9 cellular contexts compared by ENCODE assay signal in genomic region chr5:172173771-172174170, GRCh38. TPM values are rescaled to one million over a fixed set of nuclear protein-coding genes. Genes with fewer than 3 reads are reported as not detected.
DNase-seq lines count a peak whose midpoint lies in the region; ATAC-seq, FAIRE-seq and TF ChIP-seq lines count a peak whose summit lies in the region.
"Had no signal": no experiment of that assay in that cellular context is flagged by ENCODE, and none has a peak within 500 bp of the region (broad histone marks: within the 10 kb centered on the region; RNA-seq: fewer than 3 reads in every experiment).

No MANE protein-coding gene starts in this region.

- no peaks in the 10 kb centered on the region for H3K9me3 Mint-ChIP-seq in activated T-cell treated with anti-CD3 and anti-CD28 coated beads, Interleukin-2, amount 50 U/mL, for 4 hours

- dilution Hi-C loops in keratinocyte (cut with MboI; ENCODE audit: extremely low pct_ligation_motif_present, low sequenced_read_pairs): no loop called here

- H3K4me3 Mint-ChIP-seq in activated T-cell treated with anti-CD3 and anti-CD28 coated beads, Interleukin-2, amount 50 U/mL, for 4 hours: peak overlapping the region; percentile 77

- peaks cover 30% of the 10 kb centered on the region for H4K20me1 ChIP-seq in keratinocyte (ENCODE audit: control insufficient read depth, extremely low read depth, insufficient read depth, low read length)

- H3K79me2 ChIP-seq in keratinocyte (ENCODE audit: control insufficient read depth, insufficient read depth, low read length): peaks cover 69% of the 10 kb centered on the region

- H3K4me2 ChIP-seq in keratinocyte (ENCODE audit: control insufficient read depth, extremely low read depth, insufficient read depth, low read depth, low read length): no peak overlapping the region

- H3K36me3 Mint-ChIP-seq in activated T-cell treated with anti-CD3 and anti-CD28 coated beads, Interleukin-2, amount 50 U/mL, for 4 hours (ENCODE audit: insufficient read depth): peaks cover 14% of the 10 kb centered on the region

- ATAC-seq in activated T-cell treated with anti-CD3 and anti-CD28 coated beads, Interleukin-2, amount 50 U/mL, for 4 hours: peak; percentile 36 to 48

- H3K4me1 Mint-ChIP-seq in activated T-cell treated with anti-CD3 and anti-CD28 coated beads, Interleukin-2, amount 50 U/mL, for 4 hours (ENCODE audit: low read depth): peaks cover 95% of the 10 kb centered on the region

- H3K36me3 ChIP-seq in keratinocyte (ENCODE audit: control insufficient read depth in 2 of 2, extremely low read depth in 1 of 2, insufficient read depth in 2 of 2, low read length in 2 of 2) (peaks cover 3 to 11% of the 10 kb centered on the region in 2 experiments), vagina (no peaks in the 10 kb centered on the region)

- no peak overlapping the region for H3K9ac ChIP-seq in keratinocyte (ENCODE audit: control insufficient read depth, extremely low read depth, insufficient read depth, low read length)

- peaks cover 6% of the 10 kb centered on the region for H3K9me1 ChIP-seq in keratinocyte (ENCODE audit: control insufficient read depth, extremely low read depth, insufficient read depth, low read length)

- H3K4me1 ChIP-seq in keratinocyte (ENCODE audit: control insufficient read depth, extremely low read depth, insufficient read depth, low read length): peaks cover 38% of the 10 kb centered on the region
- H3K4me1 ChIP-seq in vagina: peaks cover 22% of the 10 kb centered on the region

- peak; percentile 65 for DNase-seq in NOMO-1 treated with dmso at 0.1 percent for 144 hours (lab: John Stamatoyannopoulos, UW; ENCODE audit: unreplicated experiment)
- DNase-seq in activated T-cell treated with anti-CD3 and anti-CD28 coated beads, Interleukin-2, amount 50 U/mL, for 4 hours: peak; percentile 50
- peak; percentile 53 for DNase-seq in keratinocyte (ENCODE audit: low read depth, low spot score)
- no peak for DNase-seq in substantia nigra (lab: John Stamatoyannopoulos, UW)
- DNase-seq in vagina (ENCODE audit: extremely low spot score in 2 of 2): no peak
- DNase-seq in ureter (ENCODE audit: low spot score): no peak
- DNase-seq in NCI-H1930 (lab: John Stamatoyannopoulos, UW): no peak
- no peak for DNase-seq in NCI-H1436 (lab: John Stamatoyannopoulos, UW)

- intact Hi-C loops in vagina (cut with DNase I): no loop called here

- TF ChIP-seq CTCF in keratinocyte (optimal IDR thresholded peaks at IDR 0.05 in 1 of 3, IDR thresholded peaks at IDR 0.05 in 1 of 3, conservative IDR thresholded peaks at IDR 0.05 in 1 of 3; ENCODE audit: extremely low read depth in 1 of 3, insufficient read depth in 2 of 3, low read length in 3 of 3): no peak
- no peak for TF ChIP-seq CTCF in vagina (IDR thresholded peaks at IDR 0.05)

- no peak overlapping the region for H2AFZ ChIP-seq in keratinocyte (ENCODE audit: control insufficient read depth, low read length)

- H3K27me3 Mint-ChIP-seq in activated T-cell treated with anti-CD3 and anti-CD28 coated beads, Interleukin-2, amount 50 U/mL, for 4 hours (ENCODE audit: low read depth): no peaks in the 10 kb centered on the region

- no peak for TF ChIP-seq POLR2A in vagina (IDR thresholded peaks at IDR 0.05)

- peak; percentile 81 for FAIRE-seq in keratinocyte (lab: Jason Lieb, UNC)

- H3K9me3 ChIP-seq in keratinocyte (ENCODE audit: control insufficient read depth, low read depth, low read length): no peaks in the 10 kb centered on the region
- no peaks in the 10 kb centered on the region for H3K9me3 ChIP-seq in vagina

- H3K27me3 ChIP-seq in keratinocyte (ENCODE audit: control insufficient read depth, extremely low read depth, insufficient read depth, low read length) (no peaks in the 10 kb centered on the region), vagina (no peaks in the 10 kb centered on the region)

- H3K27ac ChIP-seq in keratinocyte (ENCODE audit: control insufficient read depth, insufficient read depth, low read length) (peak overlapping the region; percentile 23), substantia nigra (ENCODE audit: low read depth, low read length, poor library complexity, severe bottlenecking) (peak overlapping the region; percentile 56), vagina (no peak overlapping the region)

- H3K4me3 ChIP-seq in keratinocyte (ENCODE audit: control insufficient read depth in 2 of 3, extremely low read depth in 1 of 3, insufficient read depth in 2 of 3, low read depth in 1 of 3, low read length in 3 of 3) (no peak overlapping the region), vagina (no peak overlapping the region)

RNA-seq across cellular contexts. Expression of gene STK10, which starts 14.3 kb away (rescaled TPM):
- 10 to 100 TPM; 62.1 to 79.0 (median 72.6) TPM for total RNA-seq in activated T-cell treated with anti-CD3 and anti-CD28 coated beads, Interleukin-2, amount 50 U/mL, for 4 hours
- polyA plus RNA-seq in keratinocyte: 13.3 to 22.7 TPM (median 19.8 TPM) in 3 replicates
- 15.0 TPM for polyA plus RNA-seq in keratinocyte (2011; ENCODE audit: low read depth)
- polyA plus RNA-seq in keratinocyte (2011; cell fraction: cytosol; rRNA removed): 13.2 and 18.0 TPM in 2 replicates
- polyA plus RNA-seq in keratinocyte (2011; cell fraction: nucleus; rRNA removed): 54.7 and 65.4 TPM in 2 replicates
- polyA plus RNA-seq in keratinocyte (2012; ENCODE audit: low replicate concordance): 15.3 and 32.5 TPM in 2 replicates
- polyA minus RNA-seq in keratinocyte: 28.7 to 110 TPM (median 46.6 TPM) in 3 replicates
- 36.4 TPM for polyA minus RNA-seq in keratinocyte (2011; cell fraction: cytosol; rRNA and poly(A)+ RNA removed)
- 47.3 and 72.0 TPM in 2 replicates for polyA minus RNA-seq in keratinocyte (2011; cell fraction: nucleus; rRNA and poly(A)+ RNA removed)
- 33.9 TPM for total RNA-seq in vagina
- total RNA-seq in ureter: 41.9 TPM

RNA-seq across cellular contexts. Expression of gene EFCAB9, which starts 20.2 kb away (rescaled TPM):
- not detected for total RNA-seq in activated T-cell treated with anti-CD3 and anti-CD28 coated beads, Interleukin-2, amount 50 U/mL, for 4 hours
- not detected in 3 replicates for polyA plus RNA-seq in keratinocyte
- not detected for polyA plus RNA-seq in keratinocyte (2011; ENCODE audit: low read depth)
- not detected in 2 replicates for polyA plus RNA-seq in keratinocyte (2011; cell fraction: cytosol; rRNA removed)
- not detected in 2 replicates for polyA plus RNA-seq in keratinocyte (2011; cell fraction: nucleus; rRNA removed)
- polyA plus RNA-seq in keratinocyte (2012; ENCODE audit: low replicate concordance): not detected in 2 replicates
- polyA minus RNA-seq in keratinocyte: not detected in 3 replicates
- not detected for polyA minus RNA-seq in keratinocyte (2011; cell fraction: cytosol; rRNA and poly(A)+ RNA removed)
- not detected in 2 replicates for polyA minus RNA-seq in keratinocyte (2011; cell fraction: nucleus; rRNA and poly(A)+ RNA removed)
- not detected for total RNA-seq in vagina
- total RNA-seq in ureter: not detected
- total RNA-seq: NCI-H460 had no signal

Comparison
In these comparisons a context has a peak if more than half of its experiments do, and no peak if none do; other contexts are left out.
1. DNase-seq: peak in NOMO-1 treated with dmso at 0.1 percent for 144 hours (single experiment), activated T-cell treated with anti-CD3 and anti-CD28 coated beads, Interleukin-2, amount 50 U/mL, for 4 hours (single experiment) and keratinocyte (single experiment); none in substantia nigra (0 of 49), vagina (0 of 2), ureter (single experiment), NCI-H1930 (0 of 2) and NCI-H1436 (single experiment).